10 cellular contexts compared by ENCODE assay signal in the genomic region with DNA sequence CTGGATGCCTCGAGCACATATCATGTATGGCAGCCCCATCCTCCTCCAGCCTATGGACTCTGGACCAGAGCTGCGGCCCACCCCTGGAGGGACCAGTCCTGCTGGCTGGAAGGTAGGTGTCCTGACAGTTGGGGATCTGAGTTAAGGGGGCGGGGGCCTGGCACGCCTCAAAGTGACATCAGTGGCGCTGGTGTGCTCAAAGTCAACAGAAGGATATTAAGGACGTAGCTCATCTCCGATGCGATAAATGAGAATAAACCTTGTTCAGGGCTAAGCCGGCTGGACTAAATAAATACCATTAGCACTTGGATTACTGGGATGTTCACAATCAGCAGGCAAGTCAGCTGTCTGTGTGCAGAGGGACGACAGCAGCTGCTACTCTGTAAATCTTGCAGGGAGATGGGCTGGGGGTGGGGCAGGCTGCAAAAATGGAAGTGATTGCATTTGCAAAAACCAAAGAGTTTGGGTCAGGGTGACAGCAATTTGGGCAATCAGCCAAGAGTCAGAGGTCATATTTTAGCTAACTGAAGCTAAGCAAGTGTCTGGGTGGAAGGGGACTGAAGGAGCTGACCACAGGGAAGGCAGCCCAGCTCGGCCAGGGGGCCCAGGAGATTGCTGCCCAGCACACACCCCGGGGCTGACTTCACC.
DNase-seq lines count a peak whose midpoint lies in the region; ATAC-seq lines count a peak whose summit lies in the region.
"Had no signal": no experiment of that assay in that cellular context is flagged by ENCODE, and none has a peak within 500 bp of the region (broad histone marks: within the 10 kb centered on the region; RNA-seq: fewer than 3 reads in every experiment).

No MANE protein-coding gene starts in this region.

- DNase-seq in MV-4-11 (lab: John Stamatoyannopoulos, UW) (peak; percentile 66), NCI-H82 (lab: John Stamatoyannopoulos, UW) (peak; percentile 98), glomerular visceral epithelial cell (ENCODE audit: extremely low spot score) (peak; percentile 43), retina (peak; percentile 64), GM19240 (ENCODE audit: insufficient read length, low spot score) (no peak), NCI-H2107 treated with DMSO at 0.1 percent for 48 hours (lab: John Stamatoyannopoulos, UW; ENCODE audit: unreplicated experiment) (no peak)
- no peak for DNase-seq in activated T-helper 2 cell treated with anti-CD3 and anti-CD28 coated beads, Interferon-gamma antibody, Interleukin-2, Interleukin-4, amounts not matched to agents 10 μg/mL and 5 μg/mL and 100 μg/mL, durations not matched to agents 14 hours and 24 hours and 36 hours (ENCODE audit: low spot score)
- DNase-seq: activated B cell treated with CpG ODN at 0.5 μM for 24 hours; stimulated activated naive B cell treated with anti-CD40 and anti-IgM and Interleukin-4, amounts not matched to agents 10 μg/mL and 1 μg/mL and 100 μg/mL, for 72 hours had no signal

- H3K27ac Mint-ChIP-seq in activated T-helper 2 cell treated with anti-CD3 and anti-CD28 coated beads, Interferon-gamma antibody, Interleukin-2, Interleukin-4, amounts not matched to agents 10 μg/mL and 5 μg/mL and 100 μg/mL, durations not matched to agents 14 hours and 24 hours and 36 hours, result no peak overlapping the region
- H3K27ac Mint-ChIP-seq: activated B cell treated with CpG ODN at 0.5 μM for 24 hours had no signal

- H3K4me1 Mint-ChIP-seq in activated T-helper 2 cell treated with anti-CD3 and anti-CD28 coated beads, Interferon-gamma antibody, Interleukin-2, Interleukin-4, amounts not matched to agents 10 μg/mL and 5 μg/mL and 100 μg/mL, durations not matched to agents 14 hours and 24 hours and 36 hours (ENCODE audit: low read depth), result peaks cover 14% of the 10 kb centered on the region

- no peaks in the 10 kb centered on the region for H3K36me3 Mint-ChIP-seq in activated T-helper 2 cell treated with anti-CD3 and anti-CD28 coated beads, Interferon-gamma antibody, Interleukin-2, Interleukin-4, amounts not matched to agents 10 μg/mL and 5 μg/mL and 100 μg/mL, durations not matched to agents 14 hours and 24 hours and 36 hours (ENCODE audit: low read depth)

- H3K4me3 Mint-ChIP-seq in activated T-helper 2 cell treated with anti-CD3 and anti-CD28 coated beads, Interferon-gamma antibody, Interleukin-2, Interleukin-4, amounts not matched to agents 10 μg/mL and 5 μg/mL and 100 μg/mL, durations not matched to agents 14 hours and 24 hours and 36 hours (ENCODE audit: low read depth), result no peak overlapping the region
- H3K4me3 Mint-ChIP-seq: activated B cell treated with CpG ODN at 0.5 μM for 24 hours; stimulated activated naive B cell treated with anti-CD40 and anti-IgM and Interleukin-4, amounts not matched to agents 10 μg/mL and 1 μg/mL and 100 μg/mL, for 72 hours had no signal

- no peaks in the 10 kb centered on the region for H3K9me3 Mint-ChIP-seq in activated T-helper 2 cell treated with anti-CD3 and anti-CD28 coated beads, Interferon-gamma antibody, Interleukin-2, Interleukin-4, amounts not matched to agents 10 μg/mL and 5 μg/mL and 100 μg/mL, durations not matched to agents 14 hours and 24 hours and 36 hours
- H3K9me3 Mint-ChIP-seq: activated B cell treated with CpG ODN at 0.5 μM for 24 hours; stimulated activated naive B cell treated with anti-CD40 and anti-IgM and Interleukin-4, amounts not matched to agents 10 μg/mL and 1 μg/mL and 100 μg/mL, for 72 hours had no signal

- intact Hi-C loops in activated T-helper 2 cell treated with anti-CD3 and anti-CD28 coated beads, Interferon-gamma antibody, Interleukin-2, Interleukin-4, amounts not matched to agents 10 μg/mL and 5 μg/mL and 100 μg/mL, durations not matched to agents 14 hours and 24 hours and 36 hours (cut with micrococcal nuclease), result no loop called here

- no peak for ATAC-seq in GM21390 (IDR thresholded peaks at IDR 0.05; ENCODE audit: unreplicated experiment)
- ATAC-seq: stimulated activated naive B cell treated with anti-CD40 and anti-IgM and Interleukin-4, amounts not matched to agents 10 μg/mL and 1 μg/mL and 100 μg/mL, for 72 hours had no signal

- no peaks in the 10 kb centered on the region for H3K27me3 Mint-ChIP-seq in activated T-helper 2 cell treated with anti-CD3 and anti-CD28 coated beads, Interferon-gamma antibody, Interleukin-2, Interleukin-4, amounts not matched to agents 10 μg/mL and 5 μg/mL and 100 μg/mL, durations not matched to agents 14 hours and 24 hours and 36 hours (ENCODE audit: low read depth)
- H3K27me3 Mint-ChIP-seq: activated B cell treated with CpG ODN at 0.5 μM for 24 hours; stimulated activated naive B cell treated with anti-CD40 and anti-IgM and Interleukin-4, amounts not matched to agents 10 μg/mL and 1 μg/mL and 100 μg/mL, for 72 hours had no signal

Comparison
In these comparisons a context has a peak if more than half of its experiments do, and no peak if none do; other contexts are left out.
1. DNase-seq: peak in MV-4-11 (single experiment), NCI-H82 (single experiment), glomerular visceral epithelial cell (single experiment) and retina (single experiment); none in GM19240 (single experiment), NCI-H2107 treated with DMSO at 0.1 percent for 48 hours (single experiment) and activated T-helper 2 cell treated with anti-CD3 and anti-CD28 coated beads, Interferon-gamma antibody, Interleukin-2, Interleukin-4, amounts not matched to agents 10 μg/mL and 5 μg/mL and 100 μg/mL, durations not matched to agents 14 hours and 24 hours and 36 hours (single experiment).